ENCODE assay signal across 8 cellular contexts in genomic region chr16:89828199-89828869, GRCh38. TPM values are rescaled to one million over a fixed set of nuclear protein-coding genes. Genes with fewer than 3 reads are reported as not detected.
A peak's percentile ranks its signal among the peaks of the same experiment; 100 is the strongest.
DNase-seq lines count a peak whose midpoint lies in the region; ATAC-seq, FAIRE-seq and TF ChIP-seq lines count a peak whose summit lies in the region.

Gene SPIRE2, plus strand, starts transcription at chr16:89828475. Its CDS starts 76 bp downstream, at chr16:89828551.

- H3K9me3 Mint-ChIP-seq in T-helper 2 cell treated with Interferon-gamma antibody and Interleukin-4, amounts not matched to agents 5 μg/mL and 100 μg/mL, for 36 hours = no peaks in the 10 kb centered on the region
- no peaks in the 10 kb centered on the region for H3K9me3 Mint-ChIP-seq in astrocyte (ENCODE audit: unreplicated experiment)

- H3K79me2 ChIP-seq in astrocyte (ENCODE audit: insufficient read depth, low read length) = no peaks in the 10 kb centered on the region

- H3K4me1 Mint-ChIP-seq in T-helper 2 cell treated with Interferon-gamma antibody and Interleukin-4, amounts not matched to agents 5 μg/mL and 100 μg/mL, for 36 hours (ENCODE audit: low read depth) = peaks cover 2% of the 10 kb centered on the region
- peaks cover 2% of the 10 kb centered on the region for H3K4me1 Mint-ChIP-seq in astrocyte (ENCODE audit: low read depth, unreplicated experiment)

- peak within 1 kb of the TSS; percentile 91 for H3K4me2 ChIP-seq in astrocyte (ENCODE audit: low read length)

- DNase-seq in EL (peak; percentile 68), HTR-8/SVneo (ENCODE audit: insufficient read length, low spot score) (peak; percentile 34), astrocyte (ENCODE audit: low read depth) (peak; percentile 42), hepatic stellate cell (ENCODE audit: low spot score) (peak; percentile 76), vagina (ENCODE audit: extremely low spot score in 2 of 2) (no peak)
- DNase-seq in T-helper 2 cell treated with Interferon-gamma antibody and Interleukin-4, amounts not matched to agents 5 μg/mL and 100 μg/mL, for 36 hours (ENCODE audit: low spot score) = peak; percentile 76

- no peak for FAIRE-seq in HTR-8/SVneo (lab: Jason Lieb, UNC)
- no peak for FAIRE-seq in astrocyte (lab: Jason Lieb, UNC)

- TF ChIP-seq CTCF in astrocyte (IDR thresholded peaks at IDR 0.05; ENCODE audit: insufficient read depth, low read depth, low read length) (no peak), vagina (IDR thresholded peaks at IDR 0.05) (no peak)

- peak within 1 kb of the TSS; percentile 60 for H3K9ac ChIP-seq in astrocyte (ENCODE audit: low read length)
- H3K9ac ChIP-seq in rectal smooth muscle tissue (ENCODE audit: low read length) = no peak within 1 kb of the TSS

- peaks cover 7% of the 10 kb centered on the region for H4K20me1 ChIP-seq in astrocyte (ENCODE audit: insufficient read depth, low read length)

- H3K36me3 ChIP-seq in astrocyte (ENCODE audit: insufficient read depth, low read length) (no peaks in the 10 kb centered on the region), rectal smooth muscle tissue (ENCODE audit: control insufficient read depth, insufficient read depth, low read length) (no peaks in the 10 kb centered on the region), vagina (no peaks in the 10 kb centered on the region)

- no peak for ATAC-seq in HG02885 (IDR thresholded peaks at IDR 0.05; ENCODE audit: poor library complexity, unreplicated experiment)

- H3K27me3 Mint-ChIP-seq in T-helper 2 cell treated with Interferon-gamma antibody and Interleukin-4, amounts not matched to agents 5 μg/mL and 100 μg/mL, for 36 hours (ENCODE audit: low read depth) = peaks cover 27% of the 10 kb centered on the region
- peaks cover 6% of the 10 kb centered on the region for H3K27me3 Mint-ChIP-seq in astrocyte (ENCODE audit: low read depth, unreplicated experiment)

- H2AFZ ChIP-seq in astrocyte (ENCODE audit: low read depth, low read length) = peak within 1 kb of the TSS; percentile 75

- H3K4me3 ChIP-seq in astrocyte (ENCODE audit: insufficient read depth, low read depth, low read length) (peak within 1 kb of the TSS; percentile 53), rectal smooth muscle tissue (ENCODE audit: low read length) (peak within 1 kb of the TSS; percentile 56), vagina (peak within 1 kb of the TSS; percentile 59 to 66)

- H3K36me3 Mint-ChIP-seq in T-helper 2 cell treated with Interferon-gamma antibody and Interleukin-4, amounts not matched to agents 5 μg/mL and 100 μg/mL, for 36 hours (ENCODE audit: low read depth) = no peaks in the 10 kb centered on the region
- H3K36me3 Mint-ChIP-seq in astrocyte (ENCODE audit: low read depth, unreplicated experiment) = no peaks in the 10 kb centered on the region

- no peak within 1 kb of the TSS for H3K27ac Mint-ChIP-seq in T-helper 2 cell treated with Interferon-gamma antibody and Interleukin-4, amounts not matched to agents 5 μg/mL and 100 μg/mL, for 36 hours
- H3K27ac Mint-ChIP-seq in astrocyte (ENCODE audit: unreplicated experiment) = peak within 1 kb of the TSS; percentile 90

- no peak for TF ChIP-seq POLR2A in vagina (IDR thresholded peaks at IDR 0.05)

- H3K9me3 ChIP-seq in astrocyte (ENCODE audit: insufficient read depth, low read depth, low read length) (no peaks in the 10 kb centered on the region), vagina (no peaks in the 10 kb centered on the region)

- H3K27ac ChIP-seq in astrocyte (ENCODE audit: low read depth, low read length) (no peak within 1 kb of the TSS), rectal smooth muscle tissue (ENCODE audit: low read depth, low read length) (no peak within 1 kb of the TSS), vagina (peak within 1 kb of the TSS; percentile 80)

- no peaks in the 10 kb centered on the region for H3K27me3 ChIP-seq in astrocyte (ENCODE audit: insufficient read depth, low read length)
- H3K27me3 ChIP-seq in rectal smooth muscle tissue (ENCODE audit: control insufficient read depth, insufficient read depth, low read length) = no peaks in the 10 kb centered on the region
- no peaks in the 10 kb centered on the region for H3K27me3 ChIP-seq in vagina

- peak within 1 kb of the TSS; percentile 66 for H3K4me3 Mint-ChIP-seq in T-helper 2 cell treated with Interferon-gamma antibody and Interleukin-4, amounts not matched to agents 5 μg/mL and 100 μg/mL, for 36 hours
- peak within 1 kb of the TSS; percentile 84 for H3K4me3 Mint-ChIP-seq in astrocyte (ENCODE audit: unreplicated experiment)

- peaks cover 6% of the 10 kb centered on the region for H3K4me1 ChIP-seq in astrocyte (ENCODE audit: insufficient read depth, low read length)
- H3K4me1 ChIP-seq in rectal smooth muscle tissue (ENCODE audit: control insufficient read depth, insufficient read depth, low read length) = no peaks in the 10 kb centered on the region
- peaks cover 21% of the 10 kb centered on the region for H3K4me1 ChIP-seq in vagina

- intact Hi-C loops in vagina (cut with DNase I) = no loop called here

RNA-seq across cellular contexts. Expression of gene SPIRE2, which starts in this region (rescaled TPM):
- total RNA-seq in astrocyte (2.6 and 3.2 TPM in 2 replicates), vagina (2.2 TPM)

Comparison
In these comparisons a context has a peak if more than half of its experiments do, and no peak if none do; other contexts are left out.
1. DNase-seq: peak in EL (single experiment), HTR-8/SVneo (single experiment), T-helper 2 cell treated with Interferon-gamma antibody and Interleukin-4, amounts not matched to agents 5 μg/mL and 100 μg/mL, for 36 hours (single experiment), astrocyte (single experiment) and hepatic stellate cell (single experiment); none in vagina (0 of 2).
2. Peak in every context shown above with its lines, with median percentiles within 50 percentile points of each other: H3K4me3 ChIP-seq.